In the genomic region with DNA sequence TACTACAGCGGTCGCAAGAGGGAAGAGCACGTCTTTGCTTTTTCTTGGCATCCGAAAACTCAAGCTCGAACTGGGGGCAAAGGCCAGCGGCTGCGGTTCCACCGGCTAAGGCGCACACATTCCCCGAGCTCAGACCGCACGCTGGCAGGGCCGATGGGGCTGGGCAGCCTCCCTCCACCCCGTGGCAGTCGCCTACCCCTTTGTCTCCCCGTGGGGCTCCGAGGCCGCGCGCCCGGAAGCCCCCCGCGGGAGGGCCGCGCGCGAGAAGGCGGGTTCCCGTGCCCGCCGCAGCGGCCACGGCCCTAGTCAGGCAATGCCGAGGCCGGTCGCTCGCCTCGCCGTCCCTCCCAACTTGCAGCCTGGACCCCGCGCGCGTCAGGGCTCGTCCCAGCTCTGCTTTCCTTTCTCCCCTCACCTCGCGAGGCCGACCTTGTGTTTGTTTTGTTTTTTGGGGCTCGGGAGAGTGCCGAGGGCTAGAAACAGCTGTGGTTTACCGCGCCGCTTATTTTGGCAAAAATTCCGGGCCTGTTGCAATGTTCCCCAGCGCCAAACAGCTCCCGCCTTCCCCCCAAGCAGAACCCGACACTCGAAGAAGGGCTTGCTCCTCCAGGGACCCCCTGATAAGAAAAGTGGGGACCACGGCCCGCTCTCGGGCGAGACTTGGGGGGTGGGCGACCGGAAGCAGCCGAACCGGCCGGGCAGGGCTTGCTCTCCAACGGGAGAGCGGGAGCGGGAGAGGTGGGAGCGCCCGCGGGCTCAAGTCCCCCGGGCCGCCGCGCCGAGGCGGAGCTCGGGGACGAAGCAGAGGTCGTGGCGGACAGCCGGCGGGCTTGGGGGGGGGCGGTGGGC, we compare ENCODE assay signal across 8 cellular contexts.
DNase-seq lines count a peak whose midpoint lies in the region; ATAC-seq and TF ChIP-seq lines count a peak whose summit lies in the region.

No MANE protein-coding gene starts in this region.

- H3K27ac ChIP-seq in effector memory CD4-positive, alpha-beta T cell (ENCODE audit: insufficient read depth, low read length, poor library complexity, severe bottlenecking): peak overlapping the region; percentile 84

- ATAC-seq in HG02938 (IDR thresholded peaks at IDR 0.05; ENCODE audit: unreplicated experiment) (peak; percentile 20), memory B cell (ENCODE audit: low read depth) (peak; percentile 18)

- H3K27me3 ChIP-seq in effector memory CD4-positive, alpha-beta T cell (replicated peaks; ENCODE audit: control insufficient read depth, insufficient read depth, low read length, poor library complexity, severe bottlenecking): no peaks in the 10 kb centered on the region

- peaks cover 2% of the 10 kb centered on the region for H3K36me3 Mint-ChIP-seq in memory B cell

- TF ChIP-seq CTCF in GM12875 (IDR thresholded peaks at IDR 0.05; ENCODE audit: borderline replicate concordance, insufficient read depth, low read depth, low read length): no peak

- no peaks in the 10 kb centered on the region for H3K9me3 ChIP-seq in effector memory CD4-positive, alpha-beta T cell (ENCODE audit: control insufficient read depth, low read length)

- H3K4me3 ChIP-seq in GM12875 (ENCODE audit: low read depth, low read length): peak overlapping the region; percentile 91
- peak overlapping the region; percentile 89 for H3K4me3 ChIP-seq in effector memory CD4-positive, alpha-beta T cell (ENCODE audit: insufficient read depth, low read depth, low read length, poor library complexity, severe bottlenecking)

- H3K4me3 Mint-ChIP-seq in memory B cell: peak overlapping the region; percentile 94

- H3K27me3 Mint-ChIP-seq in memory B cell: no peaks in the 10 kb centered on the region

- H3K36me3 ChIP-seq in effector memory CD4-positive, alpha-beta T cell (ENCODE audit: control insufficient read depth, insufficient read depth, low read length): no peaks in the 10 kb centered on the region

- H3K9me3 Mint-ChIP-seq in memory B cell: no peaks in the 10 kb centered on the region

- H3K4me1 Mint-ChIP-seq in memory B cell: peaks cover 16% of the 10 kb centered on the region

- H3K4me1 ChIP-seq in effector memory CD4-positive, alpha-beta T cell (ENCODE audit: control insufficient read depth, insufficient read depth, low read length, poor library complexity, severe bottlenecking): peaks cover 6% of the 10 kb centered on the region

- H3K27ac Mint-ChIP-seq in memory B cell: peak overlapping the region; percentile 94

- DNase-seq in NCI-H748 (lab: John Stamatoyannopoulos, UW; ENCODE audit: unreplicated experiment) (peak; percentile 77), memory B cell (ENCODE audit: low spot score in 2 of 2) (peak; percentile 42 to 57), cortex of kidney (lab: John Stamatoyannopoulos, UW) (no peak)
- peak; percentile 85 for DNase-seq in activated CD8-positive, alpha-beta memory T cell treated with anti-CD3 and anti-CD28 coated beads for 24 hours
- DNase-seq in effector memory CD4-positive, alpha-beta T cell: peak; percentile 32 to 41 (median 36)
- DNase-seq in stimulated activated CD8-positive, alpha-beta memory T cell treated with anti-CD3 and anti-CD28 coated beads, Interleukin-15, amount 100 ng/mL, for 1 hour (ENCODE audit: low read depth): peak; percentile 12
